Comparison of ENCODE assay signal across 8 cellular contexts in genomic region chr1:111990026-111990877, GRCh38. TPM values are rescaled to one million over a fixed set of nuclear protein-coding genes. Genes with fewer than 3 reads are reported as not detected.
A peak's percentile ranks its signal among the peaks of the same experiment; 100 is the strongest.
DNase-seq lines count a peak whose midpoint lies in the region; ATAC-seq and TF ChIP-seq lines count a peak whose summit lies in the region.

No MANE protein-coding gene starts in this region.

- H2AFZ ChIP-seq in fibroblast of lung (ENCODE audit: low read length) (no peak overlapping the region), neural progenitor cell (replicated peaks) (peak overlapping the region; percentile 82)

- H3F3A ChIP-seq in neural progenitor cell (ENCODE audit: low read depth), result peaks cover 22% of the 10 kb centered on the region

- H3K4me1 Mint-ChIP-seq in T-cell (peaks cover 7 to 22% (median 20%) of the 10 kb centered on the region in 3 donors), neural progenitor cell (peaks cover 20% of the 10 kb centered on the region)

- CTCF ChIA-PET in T-cell (lab: Charles Lee), result no interaction called here

- H3K79me2 ChIP-seq in fibroblast of lung (ENCODE audit: control insufficient read depth, insufficient read depth, low read length) (no peaks in the 10 kb centered on the region), neural progenitor cell (ENCODE audit: low read depth) (no peaks in the 10 kb centered on the region)

- H3K27me3 Mint-ChIP-seq in T-cell, result peaks cover 48 to 84% of the 10 kb centered on the region in 2 donors
- H3K27me3 Mint-ChIP-seq in neural progenitor cell (ENCODE audit: insufficient read depth, low read depth), result peaks cover 59% of the 10 kb centered on the region

- no peak overlapping the region for H3K27ac Mint-ChIP-seq in T-cell
- H3K27ac Mint-ChIP-seq in neural progenitor cell, result no peak overlapping the region

- no peak for TF ChIP-seq CTCF in fibroblast of lung (conservative IDR thresholded peaks at IDR 0.05 in 1 of 2, IDR thresholded peaks at IDR 0.05 in 1 of 2; ENCODE audit: low read depth in 1 of 2, low read length in 2 of 2)
- TF ChIP-seq CTCF in neural progenitor cell (IDR thresholded peaks at IDR 0.05), result no peak

- H3K36me3 ChIP-seq in fibroblast of lung (ENCODE audit: control insufficient read depth, insufficient read depth, low read length) (no peaks in the 10 kb centered on the region), neural progenitor cell (no peaks in the 10 kb centered on the region)

- ATAC-seq in T-cell (replicated peaks in 1 of 4) (no peak), HG03521 (IDR thresholded peaks at IDR 0.05; ENCODE audit: unreplicated experiment) (no peak), HG02678 (IDR thresholded peaks at IDR 0.05; ENCODE audit: unreplicated experiment) (no peak)

- H3K27me3 ChIP-seq in fibroblast of lung (ENCODE audit: control insufficient read depth, insufficient read depth, low read length), result peaks cover 33% of the 10 kb centered on the region
- peaks cover 82% of the 10 kb centered on the region for H3K27me3 ChIP-seq in neural progenitor cell

- H3K4me2 ChIP-seq in fibroblast of lung (ENCODE audit: extremely low read depth, insufficient read depth, low read length), result peak overlapping the region; percentile 33
- peak overlapping the region; percentile 99 for H3K4me2 ChIP-seq in neural progenitor cell

- no peaks in the 10 kb centered on the region for H4K20me1 ChIP-seq in fibroblast of lung (ENCODE audit: control insufficient read depth, extremely low read depth, insufficient read depth, low read length)
- peaks cover 22% of the 10 kb centered on the region for H4K20me1 ChIP-seq in neural progenitor cell (ENCODE audit: low read depth)

- H3K4me1 ChIP-seq in fibroblast of lung (ENCODE audit: control insufficient read depth, extremely low read depth, insufficient read depth, low read length), result no peaks in the 10 kb centered on the region
- H3K4me1 ChIP-seq in neural progenitor cell, result peaks cover 21% of the 10 kb centered on the region

- DNase-seq in NCI-H1694 treated with DMSO at 0.1 percent for 48 hours (lab: John Stamatoyannopoulos, UW) (peak; percentile 41), NCI-H1694 (lab: John Stamatoyannopoulos, UW) (no peak), T-cell (no peak), fibroblast of lung (ENCODE audit: low read depth in 2 of 2) (peak in 1 of 2 donors; percentile 26), neural progenitor cell (ENCODE audit: low spot score) (peak; percentile 38), globus pallidus (ENCODE audit: low spot score) (no peak)

- peak overlapping the region in 3 of 4 experiments; percentile 10 to 46 (median 19) for H3K4me3 ChIP-seq in fibroblast of lung (replicated peaks in 1 of 4; ENCODE audit: control extremely low read depth in 1 of 4, insufficient read depth in 1 of 4, low read depth in 3 of 4, low read length in 4 of 4)
- peak overlapping the region; percentile 65 for H3K4me3 ChIP-seq in neural progenitor cell

- H3K9ac ChIP-seq in fibroblast of lung (ENCODE audit: insufficient read depth, low read length) (no peak overlapping the region), neural progenitor cell (no peak overlapping the region)

- peak overlapping the region; percentile 53 to 64 (median 54) for H3K4me3 Mint-ChIP-seq in T-cell
- H3K4me3 Mint-ChIP-seq in neural progenitor cell, result peak overlapping the region; percentile 86

- POLR2A ChIA-PET in T-cell (lab: Charles Lee), result no interaction called here

- H3K9me3 ChIP-seq in fibroblast of lung (ENCODE audit: control insufficient read depth, insufficient read depth, low read depth, low read length) (no peaks in the 10 kb centered on the region), neural progenitor cell (ENCODE audit: low read depth) (no peaks in the 10 kb centered on the region)

- H3K27ac ChIP-seq in fibroblast of lung (ENCODE audit: insufficient read depth, low read length), result no peak overlapping the region
- no peak overlapping the region for H3K27ac ChIP-seq in neural progenitor cell

- H3K36me3 Mint-ChIP-seq in T-cell (no peaks in the 10 kb centered on the region), neural progenitor cell (no peaks in the 10 kb centered on the region)

- H3K9me3 Mint-ChIP-seq in T-cell, result no peaks in the 10 kb centered on the region
- no peaks in the 10 kb centered on the region for H3K9me3 Mint-ChIP-seq in neural progenitor cell

RNA-seq across cellular contexts. Expression of gene KCND3, which starts 0.8 kb away (rescaled TPM):
- total RNA-seq in T-cell, result not detected
- total RNA-seq in fibroblast of lung, result 0.66 and 2.3 TPM in 2 replicates
- 0.42 and 9.3 TPM in 2 replicates for polyA plus RNA-seq in fibroblast of lung
- 0.35 and 9.8 TPM in 2 replicates for polyA plus RNA-seq in fibroblast of lung (2012)
- polyA minus RNA-seq in fibroblast of lung (ENCODE audit: low replicate concordance), result 4.1 and 43.6 TPM in 2 replicates
- total RNA-seq in neural progenitor cell (ENCODE audit: low replicate concordance), result 0.06 and 0.09 TPM in 2 replicates

Comparison
In these comparisons a context has a peak if more than half of its experiments do, and no peak if none do; other contexts are left out.
1. DNase-seq: peak in NCI-H1694 treated with DMSO at 0.1 percent for 48 hours (single experiment) and neural progenitor cell (single experiment); none in NCI-H1694 (single experiment), T-cell (0 of 34) and globus pallidus (single experiment).